Comparison of ENCODE assay signal across 8 cellular contexts in genomic region chr6:159878341-159878740, GRCh38.
"Had no signal": no experiment of that assay in that cellular context is flagged by ENCODE, and none has a peak within 500 bp of the region (broad histone marks: within the 10 kb centered on the region; RNA-seq: fewer than 3 reads in every experiment).

No MANE protein-coding gene starts in this region.

- FAIRE-seq: G401.6, GM12878, GM12891, GM12892, GM18507, GM19239 had no signal

- DNase-seq: GDM1, GF-D8 had no signal
